In genomic region chr2:61055557-61055956, GRCh38 we compare ENCODE assay signal across 2 cellular contexts.
TF ChIP-seq lines count a peak whose summit lies in the region.

No MANE protein-coding gene starts in this region.

TF ChIP-seq in A549, 52 proteins besides CTCF, POLR2A, EP300 and RAD21:
- no peak for TF ChIP-seq RARB (CRISPR knock-in tag; IDR thresholded peaks at IDR 0.05)
- no peak for TF ChIP-seq RFX5 (IDR thresholded peaks at IDR 0.05)
- TF ChIP-seq NPAS2 (CRISPR knock-in tag; IDR thresholded peaks at IDR 0.05; ENCODE audit: borderline replicate concordance): no peak
- TF ChIP-seq CEBPB (IDR thresholded peaks at IDR 0.05): no peak
- TF ChIP-seq FOSL2 (IDR thresholded peaks at IDR 0.05): no peak
- no peak for TF ChIP-seq FOSL2 (CRISPR knock-in tag; IDR thresholded peaks at IDR 0.05)
- no peak for TF ChIP-seq HOXA7 (CRISPR knock-in tag; IDR thresholded peaks at IDR 0.05)
- no peak for TF ChIP-seq ESRRA (IDR thresholded peaks at IDR 0.05; ENCODE audit: borderline replicate concordance, low read length)
- no peak for TF ChIP-seq EHMT2 (IDR thresholded peaks at IDR 0.05; ENCODE audit: low read depth)
- TF ChIP-seq ZNF302 (CRISPR knock-in tag; IDR thresholded peaks at IDR 0.05): no peak
- TF ChIP-seq ATOH8 (CRISPR knock-in tag; IDR thresholded peaks at IDR 0.05; ENCODE audit: low read depth): no peak
- TF ChIP-seq TP53 (CRISPR knock-in tag; IDR thresholded peaks at IDR 0.05): no peak
- TF ChIP-seq ZSCAN20 (CRISPR knock-in tag; IDR thresholded peaks at IDR 0.05): no peak
- no peak for TF ChIP-seq MYC (IDR thresholded peaks at IDR 0.05; ENCODE audit: borderline replicate concordance, low read length)
- no peak for TF ChIP-seq NFE2L2 (conservative IDR thresholded peaks at IDR 0.05; ENCODE audit: low read length)

TF ChIP-seq in GM12878, 131 proteins besides CTCF, POLR2A, EP300 and RAD21:
- no peak for TF ChIP-seq SP1 (IDR thresholded peaks at IDR 0.05; ENCODE audit: low read depth, low read length)
- no peak for TF ChIP-seq YBX1 (IDR thresholded peaks at IDR 0.05)
- no peak for TF ChIP-seq GATAD2B (conservative IDR thresholded peaks at IDR 0.05; ENCODE audit: low read depth)
- no peak for TF ChIP-seq SMC3 (IDR thresholded peaks at IDR 0.05; ENCODE audit: borderline replicate concordance, low read length)
- no peak for TF ChIP-seq CBFB (IDR thresholded peaks at IDR 0.05; ENCODE audit: low read depth)
- no peak for TF ChIP-seq ZNF592 (IDR thresholded peaks at IDR 0.05)
- no peak for TF ChIP-seq ZNF207 (IDR thresholded peaks at IDR 0.05; ENCODE audit: borderline replicate concordance)
- TF ChIP-seq BCL11A (IDR thresholded peaks at IDR 0.05; ENCODE audit: low read depth, low read length): no peak
- TF ChIP-seq IRF5 (IDR thresholded peaks at IDR 0.05; ENCODE audit: borderline replicate concordance): no peak
- no peak for TF ChIP-seq NR2C2 (IDR thresholded peaks at IDR 0.05; ENCODE audit: borderline replicate concordance, control insufficient read depth, insufficient read length, low read depth)
- TF ChIP-seq ATF3 (IDR thresholded peaks at IDR 0.05; ENCODE audit: borderline replicate concordance, extremely low read depth, low read depth, low read length): no peak
- TF ChIP-seq JUNB (IDR thresholded peaks at IDR 0.05): no peak
- no peak for TF ChIP-seq HDAC2 (IDR thresholded peaks at IDR 0.05)
- TF ChIP-seq JUND (IDR thresholded peaks at IDR 0.05; ENCODE audit: low read depth, low read length): no peak
TF ChIP-seq in GM12878: peak in this region for 0.
